Comparison of ENCODE assay signal across 8 cellular contexts in the genomic region with DNA sequence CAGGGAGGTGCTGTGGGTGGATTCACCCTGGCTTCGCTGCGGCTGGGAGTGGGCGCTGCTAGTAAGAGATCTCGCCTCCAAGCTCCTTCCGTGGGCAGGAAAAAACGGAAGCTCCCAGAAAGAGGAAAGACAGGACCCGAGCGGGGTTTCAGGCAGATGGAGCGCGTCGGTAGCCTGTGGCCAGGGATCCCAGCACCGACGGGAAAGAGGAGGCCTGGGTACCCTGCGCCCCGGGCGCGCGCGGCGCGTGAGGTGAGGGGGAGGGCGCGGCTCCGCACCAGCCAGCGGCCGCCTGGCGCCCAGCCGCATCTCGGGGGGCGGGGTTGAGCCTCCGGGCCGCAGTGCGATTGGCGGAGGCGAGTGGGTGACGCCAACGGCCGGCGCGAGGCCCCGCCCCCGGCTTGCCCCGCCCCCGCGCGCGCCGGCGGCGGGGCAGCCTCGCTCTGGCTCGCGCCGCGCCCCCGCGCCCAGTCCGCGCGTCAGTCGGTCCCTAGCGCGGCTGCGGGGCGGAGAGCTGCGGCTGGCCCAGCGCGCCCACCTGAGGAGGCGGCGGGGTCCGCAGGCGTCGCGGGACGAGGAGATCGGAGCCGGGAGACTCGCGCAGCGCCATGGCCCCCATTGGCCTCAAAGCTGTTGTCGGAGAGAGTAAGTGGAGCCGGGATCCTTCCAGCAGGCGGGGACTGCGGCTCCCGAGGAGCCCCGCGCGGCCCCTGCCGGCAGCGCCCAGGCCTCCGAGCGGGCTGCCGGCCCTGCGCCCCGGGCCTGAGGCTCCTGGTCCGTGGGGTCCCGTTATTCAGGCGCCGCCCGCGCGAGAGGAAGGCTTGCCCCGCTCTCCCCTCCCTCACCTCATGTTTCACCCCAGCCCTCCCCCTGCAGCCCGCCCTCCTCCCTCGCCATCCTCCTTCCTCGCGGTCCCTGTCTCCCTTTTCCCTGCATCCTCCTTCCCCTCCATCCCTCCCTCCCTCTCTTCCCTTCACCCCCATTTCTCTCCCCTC. TPM values are rescaled to one million over a fixed set of nuclear protein-coding genes. Genes with fewer than 3 reads are reported as not detected.
A peak's percentile ranks its signal among the peaks of the same experiment; 100 is the strongest.
DNase-seq lines count a peak whose midpoint lies in the region; ATAC-seq and TF ChIP-seq lines count a peak whose summit lies in the region.

A gene (plus strand): TSS at position 482 of the 995 bp plus-strand sequence. CDS start 127 bp downstream, at position 609.

- H3K4me3 ChIP-seq in endocrine pancreas (ENCODE audit: control insufficient read depth, insufficient read depth, low read length), result peak within 1 kb of the TSS; percentile 93

- H3K9ac ChIP-seq in endocrine pancreas (ENCODE audit: control insufficient read depth, insufficient read depth, low read length), result peak within 1 kb of the TSS; percentile 73

- H3K27me3 ChIP-seq in endocrine pancreas (ENCODE audit: control insufficient read depth, insufficient read depth, low read length), result no peaks in the 10 kb centered on the region

- H3K4me1 ChIP-seq in endocrine pancreas (ENCODE audit: control insufficient read depth, insufficient read depth, low read length), result peaks cover 7% of the 10 kb centered on the region

- no peaks in the 10 kb centered on the region for H3K9me3 ChIP-seq in endocrine pancreas (ENCODE audit: control insufficient read depth, low read length)

- TF ChIP-seq CTCF in C4-2B (conservative IDR thresholded peaks at IDR 0.05), result no peak; the same call in 1 of the 2 replicates

- peak; percentile 79 for ATAC-seq in GM19438 (IDR thresholded peaks at IDR 0.05; ENCODE audit: low read depth, unreplicated experiment)
- peak; percentile 77 for ATAC-seq in HG03571 (IDR thresholded peaks at IDR 0.05; ENCODE audit: unreplicated experiment)

- DNase-seq in NOMO-1 (lab: John Stamatoyannopoulos, UW; ENCODE audit: unreplicated experiment in 2 of 2) (peak; percentile 59 to 88), mesenteric fat pad (ENCODE audit: low spot score) (peak; percentile 94)
- DNase-seq in activated CD8-positive, alpha-beta memory T cell treated with anti-CD3 and anti-CD28 coated beads for 48 hours (ENCODE audit: low read depth in 2 of 3, low spot score in 2 of 3), result peak; percentile 57 to 76 (median 64)
- DNase-seq in stimulated activated CD8-positive, alpha-beta memory T cell treated with anti-CD3 and anti-CD28 coated beads, Interleukin-15, amount 100 ng/mL, for 1 hour (ENCODE audit: low read depth), result peak; percentile 70

- peak within 1 kb of the TSS; percentile 50 for H3K27ac ChIP-seq in C4-2B

- H3K36me3 ChIP-seq in endocrine pancreas (ENCODE audit: control insufficient read depth, insufficient read depth, low read length), result no peaks in the 10 kb centered on the region

RNA-seq across cellular contexts. Expression of the gene that starts here (rescaled TPM):
- total RNA-seq in mesenteric fat pad, result 77.0 TPM

Comparison
In these comparisons a context has a peak if more than half of its experiments do, and no peak if none do; other contexts are left out.
1. Peak in every context shown above with its lines: DNase-seq, ATAC-seq, H3K4me3 ChIP-seq and H3K27ac ChIP-seq.